Comparison of ENCODE assay signal across 14 cellular contexts in genomic region chr18:23458830-23459529, GRCh38. TPM values are rescaled to one million over a fixed set of nuclear protein-coding genes. Genes with fewer than 3 reads are reported as not detected.
DNase-seq lines count a peak whose midpoint lies in the region; ATAC-seq, FAIRE-seq and TF ChIP-seq lines count a peak whose summit lies in the region.
"Had no signal": no experiment of that assay in that cellular context is flagged by ENCODE, and none has a peak within 500 bp of the region (broad histone marks: within the 10 kb centered on the region; RNA-seq: fewer than 3 reads in every experiment).

No MANE protein-coding gene starts in this region.

- peaks cover 57 to 91% (median 81%) of the 10 kb centered on the region in 11 experiments for H3K36me3 ChIP-seq in BLaER1 treated with 17β-estradiol and CSF1 and Interleukin-3, amounts not matched to agents 10 nM and 100 nM
- H3K36me3 ChIP-seq in lower lobe of right lung: peaks cover 25% of the 10 kb centered on the region
- peaks cover 0 to 19% of the 10 kb centered on the region in 2 donors for H3K36me3 ChIP-seq in vagina

- TF ChIP-seq CTCF in lower lobe of right lung (IDR thresholded peaks at IDR 0.05) (no peak), vagina (IDR thresholded peaks at IDR 0.05) (no peak)

- ATAC-seq in lower lobe of right lung: peak; percentile 80
- no peak for ATAC-seq in HG02970 (IDR thresholded peaks at IDR 0.05; ENCODE audit: low FRiP score, unreplicated experiment)
- ATAC-seq in GM18502 (IDR thresholded peaks at IDR 0.05; ENCODE audit: poor library complexity, unreplicated experiment): no peak

- FAIRE-seq in GM12892 (lab: Jason Lieb, UNC) (peak; percentile 33), HTR-8/SVneo (lab: Jason Lieb, UNC) (no peak)

- H3K27me3 ChIP-seq in BLaER1 treated with 17β-estradiol and CSF1 and Interleukin-3, amounts not matched to agents 10 nM and 100 nM: no peaks in the 10 kb centered on the region
- H3K27me3 ChIP-seq in lower lobe of right lung (ENCODE audit: low read depth) (no peaks in the 10 kb centered on the region), vagina (no peaks in the 10 kb centered on the region)

- peak overlapping the region in 8 of 11 experiments; percentile 3 to 47 (median 24); a peak in 7 of 22 replicates for H3K27ac ChIP-seq in BLaER1 treated with 17β-estradiol and CSF1 and Interleukin-3, amounts not matched to agents 10 nM and 100 nM
- no peak overlapping the region for H3K27ac ChIP-seq in lower lobe of right lung
- H3K27ac ChIP-seq in vagina: no peak overlapping the region
- H3K27ac ChIP-seq: PC-9 had no signal

- 0 out of 22 replicates have a peak, but pooled peaks cover 0 to 4% (median 0%) of the 10 kb centered on the region in 11 experiments for H3K9me3 ChIP-seq in BLaER1 treated with 17β-estradiol and CSF1 and Interleukin-3, amounts not matched to agents 10 nM and 100 nM (replicated peaks in 1 of 11)
- H3K9me3 ChIP-seq in lower lobe of right lung: no peaks in the 10 kb centered on the region
- no peaks in the 10 kb centered on the region for H3K9me3 ChIP-seq in vagina

- no peak overlapping the region for H3K4me3 ChIP-seq in BLaER1 treated with 17β-estradiol and CSF1 and Interleukin-3, amounts not matched to agents 10 nM and 100 nM
- H3K4me3 ChIP-seq in lower lobe of right lung (no peak overlapping the region), vagina (no peak overlapping the region)
- H3K4me3 ChIP-seq: PC-9 had no signal

- H3K4me2 ChIP-seq in BLaER1 treated with 17β-estradiol and CSF1 and Interleukin-3, amounts not matched to agents 10 nM and 100 nM: peak overlapping the region; percentile 31 to 97 (median 67); a peak in 18 of 22 replicates
- H3K4me2 ChIP-seq: PC-9 had no signal

- H3K4me1 ChIP-seq in BLaER1 treated with 17β-estradiol and CSF1 and Interleukin-3, amounts not matched to agents 10 nM and 100 nM: peaks cover 36 to 75% (median 53%) of the 10 kb centered on the region in 10 experiments
- H3K4me1 ChIP-seq in lower lobe of right lung: peaks cover 71% of the 10 kb centered on the region
- H3K4me1 ChIP-seq in vagina: peaks cover 78% of the 10 kb centered on the region

- TF ChIP-seq POLR2A in GM12892 (IDR thresholded peaks at IDR 0.05; ENCODE audit: low read depth, low read length): no peak
- TF ChIP-seq POLR2A in vagina (IDR thresholded peaks at IDR 0.05): no peak

- DNase-seq in GM12892 (ENCODE audit: insufficient read length) (no peak), cerebellar cortex (ENCODE audit: low spot score) (peak; percentile 9), lower lobe of right lung (no peak), HTR-8/SVneo (ENCODE audit: insufficient read length, low spot score) (no peak), vagina (ENCODE audit: extremely low spot score in 2 of 2) (no peak)
- DNase-seq: activated CD8-positive, alpha-beta memory T cell treated with anti-CD3 and anti-CD28 coated beads for 24 hours; C1 segment of cervical spinal cord; Karpas-422; NCI-H1930; PC-9; stimulated activated CD4-positive, alpha-beta T cell treated with anti-CD3 and anti-CD28 coated beads, Interleukin-12 subunit alpha, Interleukin-12 subunit beta, amount 100 ng/mL, for 4 hours had no signal

- intact Hi-C loops in lower lobe of right lung (cut with DNase I) (no loop called here), vagina (cut with DNase I) (no loop called here)

- H3K9ac ChIP-seq in BLaER1 treated with 17β-estradiol and CSF1 and Interleukin-3, amounts not matched to agents 10 nM and 100 nM: no peak overlapping the region

- peaks cover 58 to 100% (median 93%) of the 10 kb centered on the region in 11 experiments for H4K20me1 ChIP-seq in BLaER1 treated with 17β-estradiol and CSF1 and Interleukin-3, amounts not matched to agents 10 nM and 100 nM

RNA-seq across cellular contexts. Expression of gene RIOK3, which starts 5.9 kb away (rescaled TPM):
- polyA plus RNA-seq in GM12892 (2012; ENCODE audit: missing spikeins): 65.7 TPM
- total RNA-seq in lower lobe of right lung (64.1 TPM), vagina (96.7 TPM)

RNA-seq across cellular contexts. Expression of gene RMC1, which starts 44.3 kb away (rescaled TPM):
- polyA plus RNA-seq in GM12892 (2012; ENCODE audit: missing spikeins): 22.8 TPM
- total RNA-seq in lower lobe of right lung: 34.2 TPM
- total RNA-seq in vagina: 17.7 TPM

Comparison
In these comparisons a context has a peak if more than half of its experiments do, and no peak if none do; other contexts are left out.
1. H3K27ac ChIP-seq: peak in BLaER1 treated with 17β-estradiol and CSF1 and Interleukin-3, amounts not matched to agents 10 nM and 100 nM (8 of 11); none in lower lobe of right lung (single experiment) and vagina (single experiment).
2. ATAC-seq: peak in lower lobe of right lung (2 of 2); none in HG02970 (single experiment) and GM18502 (single experiment).